In genomic region chr1:30923597-30923996, GRCh38 we compare ENCODE assay signal across 19 cellular contexts. TPM values are rescaled to one million over a fixed set of nuclear protein-coding genes. Genes with fewer than 3 reads are reported as not detected.
"Had no signal": no experiment of that assay in that cellular context is flagged by ENCODE, and none has a peak within 500 bp of the region (broad histone marks: within the 10 kb centered on the region; RNA-seq: fewer than 3 reads in every experiment).

No MANE protein-coding gene starts in this region.

- DNase-seq: activated CD4-positive, alpha-beta T cell treated with anti-CD3 and anti-CD28 coated beads for 36 hours; activated CD8-positive, alpha-beta memory T cell treated with anti-CD3 and anti-CD28 coated beads, Interleukin-2, amount 50 U/mL, for 4 hours; activated naive CD4-positive, alpha-beta T cell; dermis blood vessel endothelial cell; endodermal cell; erythroblast; glutamatergic neuron; left colon; naive thymus-derived CD8-positive, alpha-beta T cell; T-helper 9 cell; tibial artery had no signal

- H3K4me1 Mint-ChIP-seq: activated CD4-positive, alpha-beta T cell treated with anti-CD3 and anti-CD28 coated beads for 36 hours had no signal

- H3K4me1 ChIP-seq: tibial artery, vagina had no signal

- ATAC-seq: activated CD4-positive, alpha-beta T cell treated with anti-CD3 and anti-CD28 coated beads for 36 hours; left colon; naive thymus-derived CD8-positive, alpha-beta T cell; right cardiac atrium had no signal

- H3K27me3 ChIP-seq: vagina had no signal

- H3K27ac ChIP-seq: neutrophil, tibial artery, vagina, VCaP had no signal

- H3K27ac Mint-ChIP-seq: activated CD4-positive, alpha-beta memory T cell treated with anti-CD3 and anti-CD28 coated beads, Interleukin-2, amount 10 ng/mL, durations not matched to agents 7 days and 5 days; activated CD4-positive, alpha-beta T cell treated with anti-CD3 and anti-CD28 coated beads for 36 hours; brain; endodermal cell; naive thymus-derived CD8-positive, alpha-beta T cell; progenitor cell of endocrine pancreas had no signal

- H3K36me3 ChIP-seq: neutrophil, tibial artery, vagina had no signal

- H3K9me3 ChIP-seq: neutrophil, tibial artery, vagina had no signal

- H3K9me3 Mint-ChIP-seq: activated CD4-positive, alpha-beta memory T cell treated with anti-CD3 and anti-CD28 coated beads, Interleukin-2, amount 10 ng/mL, durations not matched to agents 7 days and 5 days; brain; endodermal cell; naive thymus-derived CD8-positive, alpha-beta T cell had no signal

- H3K4me2 ChIP-seq: smooth muscle cell had no signal

- H3K36me3 Mint-ChIP-seq: brain; naive thymus-derived CD8-positive, alpha-beta T cell had no signal

- H3K4me3 Mint-ChIP-seq: activated CD4-positive, alpha-beta memory T cell treated with anti-CD3 and anti-CD28 coated beads, Interleukin-2, amount 10 ng/mL, durations not matched to agents 7 days and 5 days; activated CD4-positive, alpha-beta T cell treated with anti-CD3 and anti-CD28 coated beads for 36 hours; brain; endodermal cell; naive thymus-derived CD8-positive, alpha-beta T cell had no signal

- H3K4me3 ChIP-seq: smooth muscle cell, tibial artery, vagina had no signal

- H3K27me3 Mint-ChIP-seq: brain, progenitor cell of endocrine pancreas had no signal

RNA-seq across cellular contexts. Expression of gene SDC3, which starts 15.0 kb away (rescaled TPM):
- total RNA-seq: activated CD4-positive, alpha-beta memory T cell treated with anti-CD3 and anti-CD28 coated beads, Interleukin-2, amount 10 ng/mL, durations not matched to agents 7 days and 5 days had no signal
- polyA plus RNA-seq: naive thymus-derived CD8-positive, alpha-beta T cell had no signal
